Comparison of ENCODE assay signal across 9 cellular contexts in the genomic region with DNA sequence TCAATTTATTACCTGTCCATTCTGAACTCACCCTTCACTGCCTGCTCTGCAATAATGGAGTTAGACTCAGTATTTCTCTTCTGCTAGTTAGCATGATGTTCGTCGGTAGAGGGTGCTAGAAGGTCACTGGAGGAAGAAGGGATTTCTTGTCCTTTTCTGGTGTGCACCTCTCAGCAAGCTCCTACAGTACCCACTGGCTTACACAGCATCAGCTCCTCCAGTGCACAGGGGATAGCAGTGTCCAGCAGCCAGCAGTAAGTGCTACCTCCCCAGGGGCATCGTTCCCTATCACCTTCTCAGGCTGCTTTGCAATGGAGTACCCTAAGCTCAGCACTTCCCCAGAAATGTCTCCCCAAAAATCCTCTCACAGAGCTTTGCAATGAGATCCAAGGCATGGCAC. TPM values are rescaled to one million over a fixed set of nuclear protein-coding genes. Genes with fewer than 3 reads are reported as not detected.
A peak's percentile ranks its signal among the peaks of the same experiment; 100 is the strongest.
DNase-seq lines count a peak whose midpoint lies in the region; TF ChIP-seq lines count a peak whose summit lies in the region.
"Had no signal": no experiment of that assay in that cellular context is flagged by ENCODE, and none has a peak within 500 bp of the region (broad histone marks: within the 10 kb centered on the region; RNA-seq: fewer than 3 reads in every experiment).

No MANE protein-coding gene starts in this region.

- no peaks in the 10 kb centered on the region for H3K9me3 Mint-ChIP-seq in activated CD4-positive, alpha-beta T cell treated with anti-CD3 and anti-CD28 coated beads, Interleukin-2, amount 10 ng/mL, durations not matched to agents 24 days and 14 days
- no peaks in the 10 kb centered on the region for H3K9me3 Mint-ChIP-seq in neural progenitor cell

- TF ChIP-seq CTCF in LNCaP clone FGC (IDR thresholded peaks at IDR 0.05; ENCODE audit: control insufficient read depth, extremely low read depth, insufficient read depth) (peak; percentile 56), astrocyte of the spinal cord (IDR thresholded peaks at IDR 0.05; ENCODE audit: low read depth, low read length) (peak; percentile 8), neural progenitor cell (IDR thresholded peaks at IDR 0.05) (peak; percentile 30)

- H3K4me1 ChIP-seq in neural progenitor cell = peaks cover 23% of the 10 kb centered on the region

- H3K4me1 Mint-ChIP-seq in activated CD4-positive, alpha-beta T cell treated with anti-CD3 and anti-CD28 coated beads, Interleukin-2, amount 10 ng/mL, durations not matched to agents 24 days and 14 days = peaks cover 2% of the 10 kb centered on the region
- peaks cover 5% of the 10 kb centered on the region for H3K4me1 Mint-ChIP-seq in neural progenitor cell
- H3K4me1 Mint-ChIP-seq: CD4-positive, CD25-positive, alpha-beta regulatory T cell had no signal

- H2AFZ ChIP-seq in neural progenitor cell (replicated peaks) = no peak overlapping the region

- no peak overlapping the region for H3K4me3 ChIP-seq in LNCaP clone FGC (ENCODE audit: low read depth, low read length)
- H3K4me3 ChIP-seq in astrocyte of the spinal cord (ENCODE audit: low read depth, low read length) = no peak overlapping the region
- no peak overlapping the region for H3K4me3 ChIP-seq in neural progenitor cell

- H3K27ac Mint-ChIP-seq in activated CD4-positive, alpha-beta T cell treated with anti-CD3 and anti-CD28 coated beads, Interleukin-2, amount 10 ng/mL, durations not matched to agents 24 days and 14 days = no peak overlapping the region
- H3K27ac Mint-ChIP-seq in neural progenitor cell = no peak overlapping the region
- H3K27ac Mint-ChIP-seq: CD4-positive, CD25-positive, alpha-beta regulatory T cell had no signal

- H3K36me3 ChIP-seq in neural progenitor cell = no peaks in the 10 kb centered on the region

- H3K36me3 Mint-ChIP-seq in activated CD4-positive, alpha-beta T cell treated with anti-CD3 and anti-CD28 coated beads, Interleukin-2, amount 10 ng/mL, durations not matched to agents 24 days and 14 days (ENCODE audit: low read depth) = no peaks in the 10 kb centered on the region
- H3K36me3 Mint-ChIP-seq in neural progenitor cell = no peaks in the 10 kb centered on the region
- H3K36me3 Mint-ChIP-seq: CD4-positive, CD25-positive, alpha-beta regulatory T cell had no signal

- intact Hi-C loops in activated CD4-positive, alpha-beta T cell treated with anti-CD3 and anti-CD28 coated beads, Interleukin-2, amount 10 ng/mL, durations not matched to agents 24 days and 14 days (cut with micrococcal nuclease) = loop anchor here (1.0 to 5.0 kb wide), 2 partner anchors 66 to 231 kb away; partner anchors contain the start of gene REEP5

- peak; percentile 76 for DNase-seq in activated CD4-positive, alpha-beta T cell treated with anti-CD3 and anti-CD28 coated beads, Interleukin-2, amount 10 ng/mL, durations not matched to agents 24 days and 14 days
- no peak for DNase-seq in activated CD4-positive, alpha-beta T cell treated with anti-CD3 and anti-CD28 coated beads, Interleukin-2, amount 50 U/mL, for 1 hour
- DNase-seq in LNCaP clone FGC (ENCODE audit: low read depth) (peak; percentile 46), astrocyte of the spinal cord (ENCODE audit: low read depth, low spot score) (no peak), neural progenitor cell (ENCODE audit: low spot score) (peak; percentile 22), islet precursor cell (no peak), NCI-H345 (lab: John Stamatoyannopoulos, UW) (no peak), NCI-H524 treated with DMSO at 0.1 percent for 48 hours (lab: John Stamatoyannopoulos, UW) (no peak)

- no peak overlapping the region for H3K9ac ChIP-seq in neural progenitor cell

- H3K4me2 ChIP-seq in neural progenitor cell = no peak overlapping the region

- no peak overlapping the region for H3K27ac ChIP-seq in neural progenitor cell

- H3K9me3 ChIP-seq in neural progenitor cell (ENCODE audit: low read depth) = no peaks in the 10 kb centered on the region

- no peak overlapping the region for H3K4me3 Mint-ChIP-seq in activated CD4-positive, alpha-beta T cell treated with anti-CD3 and anti-CD28 coated beads, Interleukin-2, amount 10 ng/mL, durations not matched to agents 24 days and 14 days
- H3K4me3 Mint-ChIP-seq in neural progenitor cell = no peak overlapping the region

- no peaks in the 10 kb centered on the region for H3K79me2 ChIP-seq in neural progenitor cell (ENCODE audit: low read depth)

- in situ Hi-C loops in astrocyte of the spinal cord (cut with HindIII; ENCODE audit: low sequenced_read_pairs) = no loop called here

- H3F3A ChIP-seq in neural progenitor cell (ENCODE audit: low read depth) = no peaks in the 10 kb centered on the region

- H3K27me3 ChIP-seq in neural progenitor cell = no peaks in the 10 kb centered on the region

- no peaks in the 10 kb centered on the region for H4K20me1 ChIP-seq in neural progenitor cell (ENCODE audit: low read depth)

- H3K27me3 Mint-ChIP-seq in activated CD4-positive, alpha-beta T cell treated with anti-CD3 and anti-CD28 coated beads, Interleukin-2, amount 10 ng/mL, durations not matched to agents 24 days and 14 days = peaks cover 51% of the 10 kb centered on the region
- H3K27me3 Mint-ChIP-seq in neural progenitor cell (ENCODE audit: insufficient read depth, low read depth) = no peaks in the 10 kb centered on the region

RNA-seq across cellular contexts. Expression of gene APC, which starts 45.9 kb away (rescaled TPM):
- 19.1 and 20.4 TPM in 2 replicates for total RNA-seq in activated CD4-positive, alpha-beta T cell treated with anti-CD3 and anti-CD28 coated beads, Interleukin-2, amount 10 ng/mL, durations not matched to agents 24 days and 14 days
- 39.7 and 51.7 TPM in 2 replicates for total RNA-seq in neural progenitor cell (ENCODE audit: low replicate concordance)

Comparison
In these comparisons a context has a peak if more than half of its experiments do, and no peak if none do; other contexts are left out.
1. DNase-seq: peak in activated CD4-positive, alpha-beta T cell treated with anti-CD3 and anti-CD28 coated beads, Interleukin-2, amount 10 ng/mL, durations not matched to agents 24 days and 14 days (single experiment), LNCaP clone FGC (single experiment) and neural progenitor cell (single experiment); none in activated CD4-positive, alpha-beta T cell treated with anti-CD3 and anti-CD28 coated beads, Interleukin-2, amount 50 U/mL, for 1 hour (single experiment), astrocyte of the spinal cord (single experiment), islet precursor cell (single experiment), NCI-H345 (single experiment) and NCI-H524 treated with DMSO at 0.1 percent for 48 hours (single experiment).
2. Peak in every context shown above with its lines, with median percentiles within 50 percentile points of each other: CTCF ChIP-seq.